Comparison of ENCODE assay signal across 24 cellular contexts in the genomic region with DNA sequence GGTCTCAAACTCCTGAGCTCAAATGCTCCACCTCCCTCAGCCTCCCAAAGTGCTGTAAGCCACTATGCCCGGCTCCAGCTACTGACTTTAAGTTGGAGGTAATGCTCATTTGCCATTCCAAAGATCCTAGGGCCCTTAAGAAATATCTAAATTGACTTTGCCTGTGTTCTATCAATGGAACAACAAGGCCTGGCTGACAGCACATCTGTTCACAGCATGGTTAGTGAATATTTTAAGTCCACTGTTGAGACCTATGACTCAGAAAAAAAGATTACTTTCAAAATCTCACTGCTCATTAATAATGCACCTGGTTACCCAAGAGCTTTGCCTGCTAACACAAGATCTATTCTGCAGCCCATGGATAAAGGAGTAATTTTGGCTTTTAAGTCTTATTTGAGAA. TPM values are rescaled to one million over a fixed set of nuclear protein-coding genes. Genes with fewer than 3 reads are reported as not detected.
A peak's percentile ranks its signal among the peaks of the same experiment; 100 is the strongest.
DNase-seq lines count a peak whose midpoint lies in the region; ATAC-seq, FAIRE-seq and TF ChIP-seq lines count a peak whose summit lies in the region.
"Had no signal": no experiment of that assay in that cellular context is flagged by ENCODE, and none has a peak within 500 bp of the region (broad histone marks: within the 10 kb centered on the region; RNA-seq: fewer than 3 reads in every experiment).

No MANE protein-coding gene starts in this region.

- intact Hi-C loops in natural killer cell (cut with micrococcal nuclease): loop anchor here (5.0 kb wide), 1 partner anchor 551 kb away; a partner anchor contains a TSS

- CTCF ChIA-PET in activated CD4-positive, alpha-beta T cell treated with anti-CD3 and anti-CD28 coated beads, Interleukin-2, amount 10 ng/mL, durations not matched to agents 7 days and 5 days (lab: Charles Lee): interaction anchor here (0.9 to 1.8 kb wide), 6 partner anchors 12 to 74 kb away, joined by 3 to 5 read pairs (median 3); no protein-coding TSS in a partner anchor

- peaks cover 23% of the 10 kb centered on the region for H3K4me1 ChIP-seq in astrocyte (ENCODE audit: insufficient read depth, low read length)

- H2AFZ ChIP-seq in astrocyte (ENCODE audit: low read depth, low read length): no peak overlapping the region

- H3K79me2 ChIP-seq in astrocyte (ENCODE audit: insufficient read depth, low read length): peaks cover 6% of the 10 kb centered on the region

- H4K20me1 ChIP-seq in astrocyte (ENCODE audit: insufficient read depth, low read length): no peaks in the 10 kb centered on the region

- peaks cover 40% of the 10 kb centered on the region for H3K4me1 Mint-ChIP-seq in activated CD4-positive, alpha-beta T cell treated with anti-CD3 and anti-CD28 coated beads, Interleukin-2, amount 10 ng/mL, durations not matched to agents 7 days and 5 days
- H3K4me1 Mint-ChIP-seq in astrocyte (ENCODE audit: low read depth, unreplicated experiment) (peaks cover 26% of the 10 kb centered on the region), natural killer cell (peaks cover 33 to 45% of the 10 kb centered on the region in 2 donors)

- H3K9me3 ChIP-seq in astrocyte (ENCODE audit: insufficient read depth, low read depth, low read length): no peaks in the 10 kb centered on the region
- H3K9me3 ChIP-seq: ovary, tibial artery had no signal

- peak overlapping the region; percentile 92 for H3K27ac Mint-ChIP-seq in activated CD4-positive, alpha-beta T cell treated with anti-CD3 and anti-CD28 coated beads, Interleukin-2, amount 10 ng/mL, durations not matched to agents 7 days and 5 days
- no peak overlapping the region for H3K27ac Mint-ChIP-seq in astrocyte (ENCODE audit: unreplicated experiment)
- H3K27ac Mint-ChIP-seq in natural killer cell: peak overlapping the region; percentile 96 to 99

- POLR2A ChIA-PET in activated CD4-positive, alpha-beta T cell treated with anti-CD3 and anti-CD28 coated beads, Interleukin-2, amount 10 ng/mL, durations not matched to agents 7 days and 5 days (lab: Charles Lee): no interaction called here

- H3K27me3 ChIP-seq in astrocyte (ENCODE audit: insufficient read depth, low read length): no peaks in the 10 kb centered on the region
- H3K27me3 ChIP-seq: cardiac muscle cell, ovary, tibial artery had no signal

- no peak overlapping the region for H3K4me3 ChIP-seq in astrocyte (ENCODE audit: insufficient read depth, low read depth, low read length)
- H3K4me3 ChIP-seq: cardiac muscle cell, ovary, tibial artery had no signal

- no peaks in the 10 kb centered on the region for H3K36me3 Mint-ChIP-seq in activated CD4-positive, alpha-beta T cell treated with anti-CD3 and anti-CD28 coated beads, Interleukin-2, amount 10 ng/mL, durations not matched to agents 7 days and 5 days (ENCODE audit: low read depth)
- H3K36me3 Mint-ChIP-seq in astrocyte (ENCODE audit: low read depth, unreplicated experiment) (no peaks in the 10 kb centered on the region), natural killer cell (no peaks in the 10 kb centered on the region)

- no peak overlapping the region for H3K9ac ChIP-seq in astrocyte (ENCODE audit: low read length)

- FAIRE-seq in astrocyte (lab: Jason Lieb, UNC) (no peak), GM12892 (lab: Jason Lieb, UNC) (no peak)

- no peak overlapping the region for H3K4me3 Mint-ChIP-seq in activated CD4-positive, alpha-beta T cell treated with anti-CD3 and anti-CD28 coated beads, Interleukin-2, amount 10 ng/mL, durations not matched to agents 7 days and 5 days
- H3K4me3 Mint-ChIP-seq in astrocyte (ENCODE audit: unreplicated experiment) (no peak overlapping the region), natural killer cell (peak overlapping the region; percentile 85)

- no peaks in the 10 kb centered on the region for H3K27me3 Mint-ChIP-seq in activated CD4-positive, alpha-beta T cell treated with anti-CD3 and anti-CD28 coated beads, Interleukin-2, amount 10 ng/mL, durations not matched to agents 7 days and 5 days
- no peaks in the 10 kb centered on the region for H3K27me3 Mint-ChIP-seq in astrocyte (ENCODE audit: low read depth, unreplicated experiment)
- H3K27me3 Mint-ChIP-seq in natural killer cell (ENCODE audit: low read depth in 2 of 2): no peaks in the 10 kb centered on the region
- H3K27me3 Mint-ChIP-seq: activated CD4-positive, alpha-beta T cell treated with anti-CD3 and anti-CD28 coated beads for 36 hours had no signal

- H3K27ac ChIP-seq in astrocyte (ENCODE audit: low read depth, low read length): no peak overlapping the region
- H3K27ac ChIP-seq: cardiac muscle cell, ovary, tibial artery had no signal

- TF ChIP-seq POLR2A in GM12892 (IDR thresholded peaks at IDR 0.05; ENCODE audit: low read depth, low read length): no peak

- no peak overlapping the region for H3K4me2 ChIP-seq in astrocyte (ENCODE audit: low read length)

- ATAC-seq in natural killer cell (no peak), HG03457 (IDR thresholded peaks at IDR 0.05; ENCODE audit: unreplicated experiment) (no peak)
- ATAC-seq: activated CD4-positive, alpha-beta T cell treated with anti-CD3 and anti-CD28 coated beads for 36 hours; left colon; stimulated activated naive CD8-positive, alpha-beta T cell treated with anti-CD3 and anti-CD28 coated beads, Interleukin-15, amount 100 ng/mL, for 72 hours had no signal

- H3K36me3 ChIP-seq in astrocyte (ENCODE audit: insufficient read depth, low read length): no peaks in the 10 kb centered on the region
- H3K36me3 ChIP-seq: cardiac muscle cell, ovary, tibial artery had no signal

- peaks cover 5% of the 10 kb centered on the region for H3K9me3 Mint-ChIP-seq in activated CD4-positive, alpha-beta T cell treated with anti-CD3 and anti-CD28 coated beads, Interleukin-2, amount 10 ng/mL, durations not matched to agents 7 days and 5 days
- no peaks in the 10 kb centered on the region for H3K9me3 Mint-ChIP-seq in astrocyte (ENCODE audit: unreplicated experiment)
- no peaks in the 10 kb centered on the region for H3K9me3 Mint-ChIP-seq in natural killer cell
- H3K9me3 Mint-ChIP-seq: activated T-helper 2 cell treated with anti-CD3 and anti-CD28 coated beads, Interferon-gamma antibody, Interleukin-2, Interleukin-4, amounts not matched to agents 10 μg/mL and 5 μg/mL and 100 μg/mL, durations not matched to agents 14 hours and 24 hours and 36 hours; stimulated activated naive CD8-positive, alpha-beta T cell treated with anti-CD3 and anti-CD28 coated beads, Interleukin-15, amount 100 ng/mL, for 72 hours had no signal

- no peak for TF ChIP-seq CTCF in astrocyte (IDR thresholded peaks at IDR 0.05; ENCODE audit: insufficient read depth, low read depth, low read length)
- TF ChIP-seq CTCF in natural killer cell (IDR thresholded peaks at IDR 0.05): no peak

- no peak for DNase-seq in activated CD4-positive, alpha-beta T cell treated with anti-CD3 and anti-CD28 coated beads, Interleukin-2, amount 10 ng/mL, durations not matched to agents 7 days and 5 days
- DNase-seq in activated CD4-positive, alpha-beta T cell treated with anti-CD3 and anti-CD28 coated beads for 1 hour: no peak
- DNase-seq in EL: peak; percentile 14
- peak; percentile 6 for DNase-seq in astrocyte (ENCODE audit: low read depth)
- no peak for DNase-seq in natural killer cell
- DNase-seq in DMS 273 treated with DMSO at 0.1 percent for 48 hours (lab: John Stamatoyannopoulos, UW): no peak
- no peak for DNase-seq in GM12892 (ENCODE audit: insufficient read length)
- DNase-seq: activated CD4-positive, alpha-beta T cell treated with anti-CD3 and anti-CD28 coated beads for 36 hours; amniotic stem cell; dermis blood vessel endothelial cell; GDM1; head of caudate nucleus; left colon; mesendoderm; NCI-H1105; NCI-H2029; NCI-H345; NCI-H82; ovary; stimulated activated naive CD8-positive, alpha-beta T cell treated with anti-CD3 and anti-CD28 coated beads, Interleukin-15, amount 100 ng/mL, for 72 hours; tibial artery had no signal

RNA-seq across cellular contexts. Expression of a gene that starts 3.5 kb away (rescaled TPM):
- total RNA-seq in activated CD4-positive, alpha-beta T cell treated with anti-CD3 and anti-CD28 coated beads, Interleukin-2, amount 10 ng/mL, durations not matched to agents 7 days and 5 days: 10 to 100 TPM; 19.1 to 19.9 TPM
- total RNA-seq in astrocyte (13.4 and 14.1 TPM in 2 replicates), natural killer cell (10 to 100 TPM; 24.2 to 35.8 (median 27.2) TPM)
- polyA plus RNA-seq in GM12892 (2012; ENCODE audit: missing spikeins): 4.7 TPM

Comparison
In these comparisons a context has a peak if more than half of its experiments do, and no peak if none do; other contexts are left out.
1. DNase-seq: peak in EL (single experiment) and astrocyte (single experiment); none in activated CD4-positive, alpha-beta T cell treated with anti-CD3 and anti-CD28 coated beads, Interleukin-2, amount 10 ng/mL, durations not matched to agents 7 days and 5 days (single experiment), activated CD4-positive, alpha-beta T cell treated with anti-CD3 and anti-CD28 coated beads for 1 hour (single experiment), natural killer cell (single experiment), DMS 273 treated with DMSO at 0.1 percent for 48 hours (single experiment) and GM12892 (single experiment).